In the genomic region with DNA sequence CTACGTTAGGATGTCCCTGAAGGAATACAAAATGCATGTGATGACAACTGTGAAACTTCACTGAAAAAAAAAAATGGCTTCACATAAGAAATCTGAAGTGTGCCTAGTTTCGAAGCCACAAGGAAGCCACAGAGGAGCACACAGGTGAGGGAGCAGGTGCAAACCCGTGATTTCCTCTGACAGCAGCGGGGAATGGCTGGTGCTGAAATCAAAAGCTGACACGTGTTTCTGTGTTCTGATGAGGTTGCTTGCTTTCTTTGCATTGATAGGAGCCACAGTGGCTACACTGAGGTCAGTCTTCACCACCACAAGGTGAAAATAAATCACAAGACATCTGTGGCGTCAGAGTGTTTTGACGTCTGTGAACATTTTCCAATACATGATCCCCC, we compare ENCODE assay signal across 13 cellular contexts.
DNase-seq lines count a peak whose midpoint lies in the region; ATAC-seq, FAIRE-seq and TF ChIP-seq lines count a peak whose summit lies in the region.
"Had no signal": no experiment of that assay in that cellular context is flagged by ENCODE, and none has a peak within 500 bp of the region (broad histone marks: within the 10 kb centered on the region; RNA-seq: fewer than 3 reads in every experiment).

No MANE protein-coding gene starts in this region.

- H3K4me3 ChIP-seq in liver (ENCODE audit: low read depth in 1 of 3, low read length in 3 of 3) (no peak overlapping the region), HepG2 (replicated peaks in 1 of 3; ENCODE audit: insufficient read depth in 1 of 3, low read depth in 2 of 3, low read length in 3 of 3) (no peak overlapping the region), OCI-LY3 (ENCODE audit: low read length) (no peak overlapping the region), ovary (no peak overlapping the region)
- H3K4me3 ChIP-seq: thyroid gland had no signal

- peak overlapping the region; percentile 65 for H3K27ac Mint-ChIP-seq in activated naive CD4-positive, alpha-beta T cell treated with anti-CD3 and anti-CD28 coated beads, Interleukin-2, amount 10 ng/mL, durations not matched to agents 7 days and 5 days
- H3K27ac Mint-ChIP-seq in progenitor cell of endocrine pancreas = peak overlapping the region; percentile 65
- H3K27ac Mint-ChIP-seq: B cell had no signal

- H2AFZ ChIP-seq in HepG2 (ENCODE audit: low read length) = no peak overlapping the region
- no peak overlapping the region for H2AFZ ChIP-seq in OCI-LY3 (ENCODE audit: low read depth, low read length)

- H3K9me3 Mint-ChIP-seq in activated naive CD4-positive, alpha-beta T cell treated with anti-CD3 and anti-CD28 coated beads, Interleukin-2, amount 10 ng/mL, durations not matched to agents 7 days and 5 days = peaks cover 3% of the 10 kb centered on the region
- no peaks in the 10 kb centered on the region for H3K9me3 Mint-ChIP-seq in progenitor cell of endocrine pancreas (ENCODE audit: low read depth)

- no peak for FAIRE-seq in HepG2 (lab: Jason Lieb, UNC)

- in situ Hi-C loops in HepG2 (cut with HindIII; ENCODE audit: extremely low pct_ligation_motif_present, low pct_unique_long_range_greater_than_20kb) = no loop called here
- in situ Hi-C loops in KBM-7 (cut with MboI; ENCODE audit: low pct_unique_long_range_greater_than_20kb, low sequenced_read_pairs) = no loop called here

- no peak for ATAC-seq in HepG2
- no peak for ATAC-seq in GM21717 (IDR thresholded peaks at IDR 0.05; ENCODE audit: unreplicated experiment)
- ATAC-seq: left ventricle myocardium superior had no signal

- no peak for TF ChIP-seq RAD21 in liver (IDR thresholded peaks at IDR 0.05)
- TF ChIP-seq RAD21 in HepG2 (CRISPR knock-in tag; IDR thresholded peaks at IDR 0.05) = no peak

- peak overlapping the region; percentile 61 to 82 for H3K27ac ChIP-seq in liver (ENCODE audit: low read depth in 1 of 2, low read length in 2 of 2)
- no peak overlapping the region for H3K27ac ChIP-seq in HepG2 (ENCODE audit: extremely low read length, insufficient read depth, low read length)
- no peak overlapping the region for H3K27ac ChIP-seq in OCI-LY3 (ENCODE audit: low read length)
- H3K27ac ChIP-seq in ovary = no peak overlapping the region
- H3K27ac ChIP-seq: thyroid gland had no signal

- no peaks in the 10 kb centered on the region for H3K79me2 ChIP-seq in HepG2 (ENCODE audit: insufficient read depth, low read length)
- H3K79me2 ChIP-seq in OCI-LY3 (ENCODE audit: low read length) = no peaks in the 10 kb centered on the region

- H3K4me2 ChIP-seq in HepG2 (ENCODE audit: low read depth, low read length) = no peak overlapping the region
- H3K4me2 ChIP-seq in OCI-LY3 (ENCODE audit: low read length) = peak overlapping the region; percentile 40

- DNase-seq in HepG2 (ENCODE audit: low spot score) (no peak), progenitor cell of endocrine pancreas (ENCODE audit: low spot score, unreplicated experiment) (no peak), KBM-7 (no peak), ovary (no peak)
- DNase-seq in activated naive CD4-positive, alpha-beta T cell treated with anti-CD3 and anti-CD28 coated beads, Interleukin-2, amount 10 ng/mL, durations not matched to agents 7 days and 5 days = peak; percentile 65
- DNase-seq: EL, left ventricle myocardium superior, NCI-H1930 had no signal

- H3K36me3 Mint-ChIP-seq in activated naive CD4-positive, alpha-beta T cell treated with anti-CD3 and anti-CD28 coated beads, Interleukin-2, amount 10 ng/mL, durations not matched to agents 7 days and 5 days = no peaks in the 10 kb centered on the region
- no peaks in the 10 kb centered on the region for H3K36me3 Mint-ChIP-seq in progenitor cell of endocrine pancreas (ENCODE audit: insufficient read depth)

- CTCF ChIA-PET in HepG2 (lab: Yijun Ruan, JAX; ENCODE audit: low intra/inter-chr PET ratio, low total read pairs) = no interaction called here
- CTCF ChIA-PET in activated naive CD4-positive, alpha-beta T cell treated with anti-CD3 and anti-CD28 coated beads, Interleukin-2, amount 10 ng/mL, durations not matched to agents 7 days and 5 days (lab: Charles Lee) = no interaction called here

- no peak for TF ChIP-seq EP300 in HepG2 (IDR thresholded peaks at IDR 0.05; ENCODE audit: low read depth in 2 of 2, low read length in 2 of 2)
- no peak for TF ChIP-seq EP300 in HepG2 (CRISPR knock-in tag; IDR thresholded peaks at IDR 0.05; ENCODE audit: borderline replicate concordance)
- no peak for TF ChIP-seq EP300 in ovary (IDR thresholded peaks at IDR 0.05)

- TF ChIP-seq CTCF in liver (IDR thresholded peaks at IDR 0.05; ENCODE audit: low read depth, low read length, missing input control) (no peak), HepG2 (CRISPR knock-in tag; IDR thresholded peaks at IDR 0.05) (no peak), OCI-LY3 (IDR thresholded peaks at IDR 0.05; ENCODE audit: low read depth, low read length) (no peak), progenitor cell of endocrine pancreas (IDR thresholded peaks at IDR 0.05; ENCODE audit: unreplicated experiment) (no peak), ovary (IDR thresholded peaks at IDR 0.05) (no peak)

- H3K4me3 Mint-ChIP-seq in activated naive CD4-positive, alpha-beta T cell treated with anti-CD3 and anti-CD28 coated beads, Interleukin-2, amount 10 ng/mL, durations not matched to agents 7 days and 5 days = no peak overlapping the region
- no peak overlapping the region for H3K4me3 Mint-ChIP-seq in progenitor cell of endocrine pancreas (ENCODE audit: low read depth)
- H3K4me3 Mint-ChIP-seq: B cell had no signal

- TF ChIP-seq POLR2A in HepG2 (IDR thresholded peaks at IDR 0.05; ENCODE audit: insufficient read depth in 1 of 2, low read depth in 2 of 2, low read length in 2 of 2) = no peak
- no peak for TF ChIP-seq POLR2A in ovary (IDR thresholded peaks at IDR 0.05)

- 60% methylated on average over 7 of the region's 7 CpGs for WGBS in liver
- 41% methylated on average over 7 of the region's 7 CpGs for WGBS in HepG2 (ENCODE audit: low lambda C conversion rate)
- 87 to 93% (median 91%) methylated on average over 7 of the region's 7 CpGs for WGBS in ovary, 3 donors

- no peaks in the 10 kb centered on the region for H3K27me3 Mint-ChIP-seq in activated naive CD4-positive, alpha-beta T cell treated with anti-CD3 and anti-CD28 coated beads, Interleukin-2, amount 10 ng/mL, durations not matched to agents 7 days and 5 days
- peaks cover 34% of the 10 kb centered on the region for H3K27me3 Mint-ChIP-seq in progenitor cell of endocrine pancreas

- intact Hi-C loops in HepG2 (cut with micrococcal nuclease; ENCODE audit: unreplicated experiment) = no loop called here
- intact Hi-C loops in ovary (cut with DNase I) = no loop called here

- H3K36me3 ChIP-seq in liver (ENCODE audit: control insufficient read depth in 4 of 4, insufficient read depth in 3 of 4, low read depth in 1 of 4, low read length in 3 of 4) (no peaks in the 10 kb centered on the region), HepG2 (replicated peaks in 1 of 2; ENCODE audit: control insufficient read depth in 1 of 2, insufficient read depth in 2 of 2, low read length in 2 of 2) (no peaks in the 10 kb centered on the region), OCI-LY3 (replicated peaks; ENCODE audit: low read depth, low read length) (no peaks in the 10 kb centered on the region), ovary (no peaks in the 10 kb centered on the region)
- H3K36me3 ChIP-seq: thyroid gland had no signal

- POLR2A ChIA-PET in HepG2 (lab: Yijun Ruan, JAX) = no interaction called here

- H3K4me1 Mint-ChIP-seq in activated naive CD4-positive, alpha-beta T cell treated with anti-CD3 and anti-CD28 coated beads, Interleukin-2, amount 10 ng/mL, durations not matched to agents 7 days and 5 days = peaks cover 28% of the 10 kb centered on the region
- H3K4me1 Mint-ChIP-seq in progenitor cell of endocrine pancreas (ENCODE audit: low read depth) = peaks cover 21% of the 10 kb centered on the region
- H3K4me1 Mint-ChIP-seq: B cell had no signal

- no peaks in the 10 kb centered on the region for H3K9me3 ChIP-seq in liver (ENCODE audit: control insufficient read depth in 4 of 4, low read length in 3 of 4)
- no peaks in the 10 kb centered on the region for H3K9me3 ChIP-seq in HepG2 (ENCODE audit: low read length)
- no peaks in the 10 kb centered on the region for H3K9me3 ChIP-seq in OCI-LY3 (ENCODE audit: insufficient read depth, low read length)
- no peaks in the 10 kb centered on the region for H3K9me3 ChIP-seq in ovary
- H3K9me3 ChIP-seq: thyroid gland had no signal

- H3K4me1 ChIP-seq in liver (ENCODE audit: control insufficient read depth in 4 of 4, insufficient read depth in 4 of 4, low read length in 3 of 4) (peaks cover 12 to 33% (median 20%) of the 10 kb centered on the region in 4 donors), HepG2 (ENCODE audit: insufficient read depth, low read length) (peaks cover 13% of the 10 kb centered on the region), OCI-LY3 (ENCODE audit: low read length) (peaks cover 40% of the 10 kb centered on the region), ovary (ENCODE audit: insufficient read depth) (peaks cover 5% of the 10 kb centered on the region)
- H3K4me1 ChIP-seq: thyroid gland had no signal

- H3K27me3 ChIP-seq in liver (ENCODE audit: control insufficient read depth in 4 of 4, insufficient read depth in 4 of 4, low read length in 3 of 4) (no peaks in the 10 kb centered on the region), HepG2 (ENCODE audit: control insufficient read depth in 1 of 2, insufficient read depth in 2 of 2, low read length in 2 of 2) (no peaks in the 10 kb centered on the region; a peak in 1 of 5 replicates), OCI-LY3 (ENCODE audit: low read depth, low read length) (peaks cover 14% of the 10 kb centered on the region), ovary (no peaks in the 10 kb centered on the region)
- H3K27me3 ChIP-seq: thyroid gland had no signal

- no peaks in the 10 kb centered on the region for H4K20me1 ChIP-seq in HepG2 (ENCODE audit: insufficient read depth, low read length)
- H4K20me1 ChIP-seq in OCI-LY3 (ENCODE audit: insufficient read depth, low read length) = no peaks in the 10 kb centered on the region

- BruUV-seq in HepG2 (replicated peaks; lab: Mats Ljungman, UMichigan) = no TSS peak

- H3K9ac ChIP-seq in liver (ENCODE audit: low read depth in 1 of 2, low read length in 2 of 2) = no peak overlapping the region
- H3K9ac ChIP-seq in HepG2 (ENCODE audit: insufficient read depth, low read depth, low read length) = no peak overlapping the region
- H3K9ac ChIP-seq in OCI-LY3 (ENCODE audit: low read length) = no peak overlapping the region

TF ChIP-seq in liver, 16 proteins besides CTCF, POLR2A, EP300 and RAD21 (continues in another document):
- TF ChIP-seq YY1 (IDR thresholded peaks at IDR 0.05) (no peak), HNF4G (IDR thresholded peaks at IDR 0.05) (no peak), EGR1 (IDR thresholded peaks at IDR 0.05; ENCODE audit: low read depth in 2 of 2) (no peak), FOXA1 (IDR thresholded peaks at IDR 0.05) (no peak), RXRA (IDR thresholded peaks at IDR 0.05) (peak in 1 of 2 donors; percentile 2), TAF1 (conservative IDR thresholded peaks at IDR 0.05) (no peak)

TF ChIP-seq in HepG2, 621 proteins besides CTCF, POLR2A, EP300 and RAD21 (continues in another document):
- TF ChIP-seq NR2C2 (CRISPR knock-in tag; IDR thresholded peaks at IDR 0.05; ENCODE audit: borderline replicate concordance) = no peak

Comparison
In these comparisons a context has a peak if more than half of its experiments do, and no peak if none do; other contexts are left out.
1. H3K27ac ChIP-seq: peak in liver (2 of 2); none in HepG2 (single experiment), OCI-LY3 (single experiment) and ovary (0 of 2).